27 cellular contexts compared by ENCODE assay signal in the genomic region with DNA sequence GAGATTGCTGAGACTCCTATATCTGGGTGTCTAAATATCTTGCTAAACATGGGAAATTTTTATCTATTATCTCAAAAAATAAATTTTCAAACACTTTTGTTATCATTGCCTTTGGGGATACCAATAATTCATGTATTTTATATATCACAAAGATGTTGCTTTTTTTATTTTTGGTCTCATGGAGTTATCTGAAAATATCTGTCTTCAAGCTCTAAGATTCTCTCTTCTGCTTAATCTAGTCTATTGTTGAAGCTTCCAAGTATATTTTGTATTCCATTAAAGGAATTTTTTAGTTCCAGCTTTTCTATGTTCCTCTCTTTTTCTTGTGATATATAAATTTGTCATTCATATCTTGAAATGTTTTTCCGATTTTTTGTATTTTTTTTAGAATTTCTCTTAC.
"Had no signal": no experiment of that assay in that cellular context is flagged by ENCODE, and none has a peak within 500 bp of the region (broad histone marks: within the 10 kb centered on the region; RNA-seq: fewer than 3 reads in every experiment).

No MANE protein-coding gene starts in this region.

- H3K4me1 ChIP-seq: stomach, suprapubic skin, testis, thyroid gland, tibial artery, tibial nerve, transverse colon, upper lobe of left lung, upper lobe of right lung, uterus, vagina had no signal

- ATAC-seq: stimulated activated effector memory CD8-positive, alpha-beta T cell treated with anti-CD3 and anti-CD28 coated beads, Interleukin-12 subunit alpha, Interleukin-12 subunit beta, amount 100 ng/mL, for 72 hours; stimulated activated memory B cell treated with anti-CD40 and anti-IgM and Interleukin-4, amounts not matched to agents 10 μg/mL and 1 μg/mL and 100 μg/mL, for 72 hours; stimulated activated naive B cell treated with anti-CD40 and anti-IgM and Interleukin-4, amounts not matched to agents 10 μg/mL and 1 μg/mL and 100 μg/mL, for 72 hours; stimulated activated naive CD8-positive, alpha-beta T cell treated with anti-CD3 and anti-CD28 coated beads, Interleukin-15, amount 100 ng/mL, for 72 hours; stimulated activated naive CD8-positive, alpha-beta T cell treated with anti-CD3 and anti-CD28 coated beads, Interleukin-15, Interleukin-2, amounts not matched to agents 100 U/mL and 50 U/mL, for 24 hours; upper lobe of right lung had no signal

- DNase-seq: stimulated activated CD4-positive, alpha-beta T cell treated with anti-CD3 and anti-CD28 coated beads, Interleukin-2, amount 100 ng/mL, for 48 hours; stimulated activated CD4-positive, alpha-beta T cell treated with anti-CD3 and anti-CD28 coated beads, Interleukin-4, amount 100 ng/mL, for 1 hour; stimulated activated CD4-positive, alpha-beta T cell treated with anti-CD3 and anti-CD28 coated beads, Interleukin-4, amount 100 ng/mL, for 24 hours; stimulated activated CD4-positive, alpha-beta T cell treated with anti-CD3 and anti-CD28 coated beads, Interleukin-4, amount 100 ng/mL, for 4 hours; stimulated activated CD8-positive, alpha-beta memory T cell treated with anti-CD3 and anti-CD28 coated beads, Interleukin-4, amount 100 ng/mL, for 48 hours; stimulated activated naive B cell treated with anti-CD40 and anti-IgM and Interleukin-4, amounts not matched to agents 10 μg/mL and 1 μg/mL and 100 μg/mL, for 72 hours; stimulated activated naive CD4-positive, alpha-beta T cell; stimulated activated naive CD4-positive, alpha-beta T cell treated with Interleukin-2 at 50 U/mL for 16 hours; stimulated activated naive CD8-positive, alpha-beta T cell treated with anti-CD3 and anti-CD28 coated beads, Interleukin-15, amount 100 ng/mL, for 72 hours; stimulated activated naive CD8-positive, alpha-beta T cell treated with anti-CD3 and anti-CD28 coated beads, Interleukin-15, Interleukin-2, amounts not matched to agents 100 U/mL and 50 U/mL, for 24 hours; stomach; substantia nigra; testis; thyroid gland; tibial artery; transverse colon; trophoblast cell; upper lobe of left lung; upper lobe of right lung; uterus had no signal

- H3K4me3 ChIP-seq: stomach, suprapubic skin, testis, thoracic aorta, thyroid gland, tibial artery, tibial nerve, transverse colon, upper lobe of left lung, upper lobe of right lung, uterus, vagina had no signal

- H3K27ac ChIP-seq: stomach, suprapubic skin, testis, thoracic aorta, thyroid gland, tibial artery, tibial nerve, transverse colon, upper lobe of left lung, upper lobe of right lung, uterus, vagina had no signal

- H3K36me3 ChIP-seq: stomach, suprapubic skin, thoracic aorta, thyroid gland, tibial artery, tibial nerve, transverse colon, upper lobe of left lung, upper lobe of right lung, uterus, vagina had no signal

- H3K27me3 ChIP-seq: stomach, suprapubic skin, testis, thyroid gland, tibial artery, tibial nerve, transverse colon, upper lobe of left lung, upper lobe of right lung, uterus, vagina had no signal

- FAIRE-seq: urothelium cell line had no signal

- H3K9me3 ChIP-seq: suprapubic skin, testis, thoracic aorta, thyroid gland, upper lobe of right lung, uterus, vagina had no signal
